Comparison of ENCODE assay signal across 1 cellular context in genomic region chr13:72545030-72545719, GRCh38.
TF ChIP-seq lines count a peak whose summit lies in the region.

No MANE protein-coding gene starts in this region.

TF ChIP-seq in HepG2, 621 proteins besides CTCF, POLR2A, EP300 and RAD21 (continued from another document and continues in another):
- TF ChIP-seq KIAA2018 (CRISPR knock-in tag; IDR thresholded peaks at IDR 0.05; ENCODE audit: borderline replicate concordance) (no peak), SUZ12 (IDR thresholded peaks at IDR 0.05; ENCODE audit: low read depth, low read length) (no peak), HNF1A (IDR thresholded peaks at IDR 0.05; ENCODE audit: low read depth) (peak; percentile 98), HNF1A (CRISPR knock-in tag; IDR thresholded peaks at IDR 0.05; ENCODE audit: borderline replicate concordance) (peak; percentile 98), ZNF839 (CRISPR knock-in tag; IDR thresholded peaks at IDR 0.05; ENCODE audit: borderline replicate concordance) (no peak), EZH2 (conservative IDR thresholded peaks at IDR 0.05; ENCODE audit: low read depth, low read length) (no peak), TAF1 (CRISPR knock-in tag; IDR thresholded peaks at IDR 0.05) (no peak), HNRNPLL (IDR thresholded peaks at IDR 0.05; ENCODE audit: low read depth, low read length, poor library complexity, severe bottlenecking) (no peak), ZNF777 (CRISPR knock-in tag; IDR thresholded peaks at IDR 0.05) (no peak), STAT5B (CRISPR knock-in tag; IDR thresholded peaks at IDR 0.05) (no peak), MED13 (CRISPR knock-in tag; IDR thresholded peaks at IDR 0.05) (peak; percentile 31; the same call in 1 of the 2 replicates), CBX5 (CRISPR knock-in tag; IDR thresholded peaks at IDR 0.05; ENCODE audit: borderline replicate concordance) (no peak), ZNF17 (CRISPR knock-in tag; IDR thresholded peaks at IDR 0.05) (no peak), TARDBP (CRISPR knock-in tag; IDR thresholded peaks at IDR 0.05) (peak; percentile 38), ZBTB7A (CRISPR knock-in tag; IDR thresholded peaks at IDR 0.05) (no peak), YEATS4 (CRISPR knock-in tag; IDR thresholded peaks at IDR 0.05; ENCODE audit: borderline replicate concordance) (0 out of 2 replicates have a peak, but pooled peaks have one; percentile 56), SMC3 (IDR thresholded peaks at IDR 0.05; ENCODE audit: low read length) (0 out of 2 replicates have a peak, but pooled peaks have one; percentile 7), BHLHE40 (IDR thresholded peaks at IDR 0.05; ENCODE audit: low read length) (no peak), SAP130 (CRISPR knock-in tag; IDR thresholded peaks at IDR 0.05; ENCODE audit: low read depth) (peak; percentile 73), ZNF83 (CRISPR knock-in tag; IDR thresholded peaks at IDR 0.05; ENCODE audit: borderline replicate concordance) (no peak), DNMT1 (CRISPR knock-in tag; IDR thresholded peaks at IDR 0.05) (no peak), NFE2L1 (CRISPR knock-in tag; IDR thresholded peaks at IDR 0.05; ENCODE audit: borderline replicate concordance) (no peak), ZNF282 (IDR thresholded peaks at IDR 0.05; ENCODE audit: partially characterized antibody) (no peak), MAFK (conservative IDR thresholded peaks at IDR 0.05 in 1 of 2, IDR thresholded peaks at IDR 0.05 in 1 of 2; ENCODE audit: low read length in 2 of 2) (no peak; a peak in 1 of 4 replicates), SP4 (CRISPR knock-in tag; IDR thresholded peaks at IDR 0.05) (no peak), ZNF318 (CRISPR knock-in tag; IDR thresholded peaks at IDR 0.05) (no peak), SMYD3 (CRISPR knock-in tag; IDR thresholded peaks at IDR 0.05) (peak; percentile 76; the same call in 1 of the 2 replicates)
- TF ChIP-seq, protein P1, sequence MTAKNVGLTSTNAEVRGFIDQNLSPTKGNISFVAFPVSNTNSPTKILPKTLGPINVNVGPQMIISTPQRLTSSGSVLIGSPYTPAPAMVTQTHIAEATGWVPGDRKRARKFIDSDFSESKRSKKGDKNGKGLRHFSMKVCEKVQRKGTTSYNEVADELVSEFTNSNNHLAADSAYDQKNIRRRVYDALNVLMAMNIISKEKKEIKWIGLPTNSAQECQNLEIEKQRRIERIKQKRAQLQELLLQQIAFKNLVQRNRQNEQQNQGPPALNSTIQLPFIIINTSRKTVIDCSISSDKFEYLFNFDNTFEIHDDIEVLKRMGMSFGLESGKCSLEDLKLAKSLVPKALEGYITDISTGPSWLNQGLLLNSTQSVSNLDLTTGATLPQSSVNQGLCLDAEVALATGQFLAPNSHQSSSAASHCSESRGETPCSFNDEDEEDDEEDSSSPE (CRISPR knock-in tag; IDR thresholded peaks at IDR 0.05) = no peak
- TF ChIP-seq, protein P2, sequence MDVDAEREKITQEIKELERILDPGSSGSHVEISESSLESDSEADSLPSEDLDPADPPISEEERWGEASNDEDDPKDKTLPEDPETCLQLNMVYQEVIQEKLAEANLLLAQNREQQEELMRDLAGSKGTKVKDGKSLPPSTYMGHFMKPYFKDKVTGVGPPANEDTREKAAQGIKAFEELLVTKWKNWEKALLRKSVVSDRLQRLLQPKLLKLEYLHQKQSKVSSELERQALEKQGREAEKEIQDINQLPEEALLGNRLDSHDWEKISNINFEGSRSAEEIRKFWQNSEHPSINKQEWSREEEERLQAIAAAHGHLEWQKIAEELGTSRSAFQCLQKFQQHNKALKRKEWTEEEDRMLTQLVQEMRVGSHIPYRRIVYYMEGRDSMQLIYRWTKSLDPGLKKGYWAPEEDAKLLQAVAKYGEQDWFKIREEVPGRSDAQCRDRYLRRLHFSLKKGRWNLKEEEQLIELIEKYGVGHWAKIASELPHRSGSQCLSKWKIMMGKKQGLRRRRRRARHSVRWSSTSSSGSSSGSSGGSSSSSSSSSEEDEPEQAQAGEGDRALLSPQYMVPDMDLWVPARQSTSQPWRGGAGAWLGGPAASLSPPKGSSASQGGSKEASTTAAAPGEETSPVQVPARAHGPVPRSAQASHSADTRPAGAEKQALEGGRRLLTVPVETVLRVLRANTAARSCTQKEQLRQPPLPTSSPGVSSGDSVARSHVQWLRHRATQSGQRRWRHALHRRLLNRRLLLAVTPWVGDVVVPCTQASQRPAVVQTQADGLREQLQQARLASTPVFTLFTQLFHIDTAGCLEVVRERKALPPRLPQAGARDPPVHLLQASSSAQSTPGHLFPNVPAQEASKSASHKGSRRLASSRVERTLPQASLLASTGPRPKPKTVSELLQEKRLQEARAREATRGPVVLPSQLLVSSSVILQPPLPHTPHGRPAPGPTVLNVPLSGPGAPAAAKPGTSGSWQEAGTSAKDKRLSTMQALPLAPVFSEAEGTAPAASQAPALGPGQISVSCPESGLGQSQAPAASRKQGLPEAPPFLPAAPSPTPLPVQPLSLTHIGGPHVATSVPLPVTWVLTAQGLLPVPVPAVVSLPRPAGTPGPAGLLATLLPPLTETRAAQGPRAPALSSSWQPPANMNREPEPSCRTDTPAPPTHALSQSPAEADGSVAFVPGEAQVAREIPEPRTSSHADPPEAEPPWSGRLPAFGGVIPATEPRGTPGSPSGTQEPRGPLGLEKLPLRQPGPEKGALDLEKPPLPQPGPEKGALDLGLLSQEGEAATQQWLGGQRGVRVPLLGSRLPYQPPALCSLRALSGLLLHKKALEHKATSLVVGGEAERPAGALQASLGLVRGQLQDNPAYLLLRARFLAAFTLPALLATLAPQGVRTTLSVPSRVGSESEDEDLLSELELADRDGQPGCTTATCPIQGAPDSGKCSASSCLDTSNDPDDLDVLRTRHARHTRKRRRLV (CRISPR knock-in tag; IDR thresholded peaks at IDR 0.05) = no peak
